ENCODE assay signal across 10 cellular contexts in genomic region chr2:236536727-236537398, GRCh38. TPM values are rescaled to one million over a fixed set of nuclear protein-coding genes. Genes with fewer than 3 reads are reported as not detected.
DNase-seq lines count a peak whose midpoint lies in the region; ATAC-seq and TF ChIP-seq lines count a peak whose summit lies in the region.
"Had no signal": no experiment of that assay in that cellular context is flagged by ENCODE, and none has a peak within 500 bp of the region (broad histone marks: within the 10 kb centered on the region; RNA-seq: fewer than 3 reads in every experiment).

No MANE protein-coding gene starts in this region.

- peaks cover 0 to 3% (median 0%) of the 10 kb centered on the region in 11 donors for H3K9me3 Mint-ChIP-seq in naive thymus-derived CD4-positive, alpha-beta T cell

- peak overlapping the region; percentile 81 for H3K27ac ChIP-seq in naive thymus-derived CD4-positive, alpha-beta T cell (ENCODE audit: low read depth, low read length)
- no peak overlapping the region for H3K27ac ChIP-seq in WERI-Rb-1
- H3K27ac ChIP-seq: sigmoid colon had no signal

- H3K36me3 ChIP-seq in naive thymus-derived CD4-positive, alpha-beta T cell (ENCODE audit: control insufficient read depth in 2 of 3, insufficient read depth in 3 of 3, low read length in 3 of 3): peaks cover 0 to 6% (median 0%) of the 10 kb centered on the region in 3 experiments
- H3K36me3 ChIP-seq in HAP-1 (replicated peaks) (no peaks in the 10 kb centered on the region), WERI-Rb-1 (no peaks in the 10 kb centered on the region)
- H3K36me3 ChIP-seq: sigmoid colon had no signal

- H3K4me1 Mint-ChIP-seq in naive thymus-derived CD4-positive, alpha-beta T cell: peaks cover 43 to 59% (median 55%) of the 10 kb centered on the region in 7 donors

- intact Hi-C loops in naive thymus-derived CD4-positive, alpha-beta T cell (cut with micrococcal nuclease): loop anchor here (1.0 to 5.0 kb wide), 6 partner anchors 9 to 550 kb away; partner anchors contain the start of genes ACKR3 (in 2 of the 2) and COPS8 (in 1 of the 2)

- H3K4me3 Mint-ChIP-seq in naive thymus-derived CD4-positive, alpha-beta T cell: peak overlapping the region; percentile 92 to 100 (median 98)

- in situ Hi-C loops in GM13976 (cut with MboI; ENCODE audit: low sequenced_read_pairs, unreplicated experiment): no loop called here
- in situ Hi-C loops in HAP-1 (cut with MboI; ENCODE audit: low sequenced_read_pairs): no loop called here

- ATAC-seq in HG02885 (IDR thresholded peaks at IDR 0.05; ENCODE audit: poor library complexity, unreplicated experiment): peak; percentile 58
- peak; percentile 92 for ATAC-seq in naive thymus-derived CD4-positive, alpha-beta T cell

- no peak for TF ChIP-seq CTCF in GM13976 (IDR thresholded peaks at IDR 0.05; ENCODE audit: borderline replicate concordance, control extremely low read depth, extremely low read depth, insufficient read depth, missing control alignments)
- no peak for TF ChIP-seq CTCF in WERI-Rb-1 (IDR thresholded peaks at IDR 0.05; ENCODE audit: low read depth, low read length)

- H3K4me1 ChIP-seq in naive thymus-derived CD4-positive, alpha-beta T cell (ENCODE audit: control insufficient read depth in 2 of 2, insufficient read depth in 2 of 2, low read length in 2 of 2): peaks cover 20 to 27% of the 10 kb centered on the region in 2 donors
- no peaks in the 10 kb centered on the region for H3K4me1 ChIP-seq in HAP-1

- H3K9me3 ChIP-seq in naive thymus-derived CD4-positive, alpha-beta T cell (ENCODE audit: control insufficient read depth in 2 of 3, low read length in 3 of 3): no peaks in the 10 kb centered on the region
- no peaks in the 10 kb centered on the region for H3K9me3 ChIP-seq in HAP-1
- no peaks in the 10 kb centered on the region for H3K9me3 ChIP-seq in WERI-Rb-1 (ENCODE audit: severe bottlenecking)
- H3K9me3 ChIP-seq: sigmoid colon had no signal

- H3K36me3 Mint-ChIP-seq in naive thymus-derived CD4-positive, alpha-beta T cell: peaks cover 12 to 30% (median 22%) of the 10 kb centered on the region in 5 donors

- H3K27me3 ChIP-seq in naive thymus-derived CD4-positive, alpha-beta T cell (ENCODE audit: control insufficient read depth in 2 of 2, insufficient read depth in 2 of 2, low read length in 2 of 2): no peaks in the 10 kb centered on the region
- H3K27me3 ChIP-seq in HAP-1 (ENCODE audit: low read depth) (no peaks in the 10 kb centered on the region), WERI-Rb-1 (ENCODE audit: insufficient read depth, low read depth, severe bottlenecking) (no peaks in the 10 kb centered on the region)
- H3K27me3 ChIP-seq: sigmoid colon had no signal

- peaks cover 0 to 5% (median 0%) of the 10 kb centered on the region in 5 donors for H3K27me3 Mint-ChIP-seq in naive thymus-derived CD4-positive, alpha-beta T cell

- H3K27ac Mint-ChIP-seq in naive thymus-derived CD4-positive, alpha-beta T cell: peak overlapping the region; percentile 90 to 99 (median 97)

- DNase-seq in GM13976 (ENCODE audit: low spot score) (peak; percentile 40), HAP-1 (ENCODE audit: low spot score in 2 of 2) (no peak), midbrain (lab: John Stamatoyannopoulos, UW) (no peak), C1 segment of cervical spinal cord (lab: John Stamatoyannopoulos, UW) (no peak), WERI-Rb-1 (no peak)
- DNase-seq in activated CD4-positive, alpha-beta T cell treated with anti-CD3 and anti-CD28 coated beads for 48 hours: peak; percentile 58
- DNase-seq in naive thymus-derived CD4-positive, alpha-beta T cell: peak; percentile 30 to 73 (median 65)
- DNase-seq: sigmoid colon had no signal

- CTCF ChIA-PET in naive thymus-derived CD4-positive, alpha-beta T cell (lab: Charles Lee): interaction anchor here (1.2 to 4.0 kb wide), 6 partner anchors 9 to 33 kb away, joined by 4 to 51 read pairs (median 11); partner anchors contain the start of gene ACKR3

- POLR2A ChIA-PET in naive thymus-derived CD4-positive, alpha-beta T cell (lab: Charles Lee): interaction anchor here (0.6 to 2.9 kb wide), 11 partner anchors 10 to 33 kb away, joined by 3 to 38 read pairs (median 6); partner anchors contain the start of gene ACKR3

- H3K4me3 ChIP-seq in naive thymus-derived CD4-positive, alpha-beta T cell (ENCODE audit: low read length): peak overlapping the region; percentile 79
- H3K4me3 ChIP-seq in HAP-1: no peak overlapping the region
- no peak overlapping the region for H3K4me3 ChIP-seq in WERI-Rb-1 (ENCODE audit: low read depth, low read length)
- H3K4me3 ChIP-seq: sigmoid colon had no signal

RNA-seq across cellular contexts. Expression of gene ACKR3, which starts 32.8 kb away (rescaled TPM):
- total RNA-seq in naive thymus-derived CD4-positive, alpha-beta T cell: 1 to 10 TPM; 2.8 to 6.2 (median 4.9) TPM
- 1 to 10 TPM; 4.0 to 4.1 TPM for polyA plus RNA-seq in naive thymus-derived CD4-positive, alpha-beta T cell
- total RNA-seq: epithelial cell of proximal tubule had no signal

Comparison
In these comparisons a context has a peak if more than half of its experiments do, and no peak if none do; other contexts are left out.
1. DNase-seq: peak in GM13976 (single experiment), activated CD4-positive, alpha-beta T cell treated with anti-CD3 and anti-CD28 coated beads for 48 hours (single experiment) and naive thymus-derived CD4-positive, alpha-beta T cell (9 of 9); none in HAP-1 (0 of 2), midbrain (single experiment), C1 segment of cervical spinal cord (0 of 14) and WERI-Rb-1 (single experiment).